15 cellular contexts compared by ENCODE assay signal in genomic region chr7:98212532-98213041, GRCh38. TPM values are rescaled to one million over a fixed set of nuclear protein-coding genes. Genes with fewer than 3 reads are reported as not detected.
DNase-seq lines count a peak whose midpoint lies in the region; ATAC-seq and TF ChIP-seq lines count a peak whose summit lies in the region.
"Had no signal": no experiment of that assay in that cellular context is flagged by ENCODE, and none has a peak within 500 bp of the region (broad histone marks: within the 10 kb centered on the region; RNA-seq: fewer than 3 reads in every experiment).

No MANE protein-coding gene starts in this region.

- no peak overlapping the region for H2AFZ ChIP-seq in SK-N-SH (ENCODE audit: low read depth)

- no peak overlapping the region for H3K9ac ChIP-seq in SK-N-SH

- no peaks in the 10 kb centered on the region for H3K27me3 ChIP-seq in SK-N-SH (ENCODE audit: insufficient read depth)
- H3K27me3 ChIP-seq in lower lobe of right lung (ENCODE audit: low read depth): no peaks in the 10 kb centered on the region
- H3K27me3 ChIP-seq: dorsolateral prefrontal cortex, ovary had no signal

- no peaks in the 10 kb centered on the region for H4K20me1 ChIP-seq in SK-N-SH (ENCODE audit: insufficient read depth)

- H3K36me3 ChIP-seq in SK-N-SH (replicated peaks in 1 of 2; ENCODE audit: control insufficient read depth in 1 of 2, insufficient read depth in 2 of 2, low read length in 1 of 2) (peaks cover 0 to 6% of the 10 kb centered on the region in 2 experiments), lower lobe of right lung (peaks cover 23% of the 10 kb centered on the region)
- H3K36me3 ChIP-seq: ovary had no signal

- intact Hi-C loops in lower lobe of right lung (cut with DNase I): no loop called here

- H3K9me3 Mint-ChIP-seq in stimulated activated naive B cell treated with anti-CD40 and anti-IgM and Interleukin-4, amounts not matched to agents 10 μg/mL and 1 μg/mL and 100 μg/mL, for 72 hours: no peaks in the 10 kb centered on the region
- H3K9me3 Mint-ChIP-seq: activated naive CD4-positive, alpha-beta T cell treated with anti-CD3 and anti-CD28 coated beads, Interleukin-2, amount 50 U/mL, for 24 hours had no signal

- H3K27ac Mint-ChIP-seq in stimulated activated naive B cell treated with anti-CD40 and anti-IgM and Interleukin-4, amounts not matched to agents 10 μg/mL and 1 μg/mL and 100 μg/mL, for 72 hours: no peak overlapping the region

- H3K4me3 ChIP-seq in SK-N-SH (ENCODE audit: low read depth in 2 of 2, low read length in 1 of 2): no peak overlapping the region
- no peak overlapping the region for H3K4me3 ChIP-seq in lower lobe of right lung
- H3K4me3 ChIP-seq: dorsolateral prefrontal cortex, ovary had no signal

- peaks cover 13 to 23% of the 10 kb centered on the region in 2 donors for H3K36me3 Mint-ChIP-seq in stimulated activated naive B cell treated with anti-CD40 and anti-IgM and Interleukin-4, amounts not matched to agents 10 μg/mL and 1 μg/mL and 100 μg/mL, for 72 hours
- H3K36me3 Mint-ChIP-seq: activated naive CD4-positive, alpha-beta T cell treated with anti-CD3 and anti-CD28 coated beads, Interleukin-2, amount 50 U/mL, for 24 hours had no signal

- 95% methylated on average over 23 of the region's 30 CpGs for WGBS in SK-N-SH (ENCODE audit: low lambda C conversion rate)

- H3K79me2 ChIP-seq in SK-N-SH (ENCODE audit: insufficient read depth): no peaks in the 10 kb centered on the region

- no peak overlapping the region for H3K4me2 ChIP-seq in SK-N-SH

- H3K4me3 Mint-ChIP-seq in stimulated activated naive B cell treated with anti-CD40 and anti-IgM and Interleukin-4, amounts not matched to agents 10 μg/mL and 1 μg/mL and 100 μg/mL, for 72 hours: peak overlapping the region; percentile 13 to 37

- TF ChIP-seq CTCF in SK-N-SH (IDR thresholded peaks at IDR 0.05) (no peak), lower lobe of right lung (IDR thresholded peaks at IDR 0.05) (no peak)

- H3K9me3 ChIP-seq in SK-N-SH (no peaks in the 10 kb centered on the region), lower lobe of right lung (no peaks in the 10 kb centered on the region)
- H3K9me3 ChIP-seq: esophagus squamous epithelium, ovary had no signal

- no peak for TF ChIP-seq EP300 in SK-N-SH (IDR thresholded peaks at IDR 0.05; ENCODE audit: borderline replicate concordance in 1 of 2, low read depth in 1 of 2, low read length in 1 of 2)

- peaks cover 3 to 13% of the 10 kb centered on the region in 2 donors for H3K4me1 Mint-ChIP-seq in stimulated activated naive B cell treated with anti-CD40 and anti-IgM and Interleukin-4, amounts not matched to agents 10 μg/mL and 1 μg/mL and 100 μg/mL, for 72 hours

- DNase-seq in activated effector memory CD4-positive, alpha-beta T cell treated with anti-CD3 and anti-CD28 coated beads, Interleukin-2, amount 50 U/mL, for 16 hours: peak; percentile 54
- no peak for DNase-seq in activated effector memory CD4-positive, alpha-beta T cell treated with Interleukin-2 at 50 U/mL for 16 hours
- peak; percentile 46 for DNase-seq in SK-N-SH
- peak; percentile 42 for DNase-seq in lower lobe of right lung
- DNase-seq in stimulated activated naive B cell treated with anti-CD40 and anti-IgM and Interleukin-4, amounts not matched to agents 10 μg/mL and 1 μg/mL and 100 μg/mL, for 72 hours: no peak
- no peak for DNase-seq in NCI-H1694 treated with DMSO at 0.1 percent for 48 hours (lab: John Stamatoyannopoulos, UW)
- DNase-seq in stimulated activated CD4-positive, alpha-beta T cell treated with anti-CD3 and anti-CD28 coated beads, Interleukin-4, amount 100 ng/mL, for 1 hour: no peak
- DNase-seq: esophagus squamous epithelium; NCI-H187; stimulated activated naive CD4-positive, alpha-beta T cell had no signal

- peaks cover 0 to 3% of the 10 kb centered on the region in 2 experiments; a peak in 1 of 4 replicates for H3K4me1 ChIP-seq in SK-N-SH (ENCODE audit: control insufficient read depth in 1 of 2, insufficient read depth in 2 of 2, low read depth in 1 of 2, low read length in 1 of 2)
- H3K4me1 ChIP-seq in lower lobe of right lung: no peaks in the 10 kb centered on the region

- no peaks in the 10 kb centered on the region for H3F3A ChIP-seq in SK-N-SH (replicated peaks; ENCODE audit: insufficient read depth)

- H3K27ac ChIP-seq in SK-N-SH (ENCODE audit: low read depth in 2 of 2, low read length in 1 of 2) (no peak overlapping the region), lower lobe of right lung (no peak overlapping the region)
- H3K27ac ChIP-seq: dorsolateral prefrontal cortex, ovary had no signal

- ATAC-seq in lower lobe of right lung: no peak
- no peak for ATAC-seq in stimulated activated naive B cell treated with anti-CD40 and anti-IgM and Interleukin-4, amounts not matched to agents 10 μg/mL and 1 μg/mL and 100 μg/mL, for 72 hours (replicated peaks)
- no peak for ATAC-seq in GM19452 (IDR thresholded peaks at IDR 0.05; ENCODE audit: unreplicated experiment)

- POLR2A ChIA-PET in SK-N-SH (lab: Yijun Ruan, JAX): no interaction called here

- TF ChIP-seq RAD21 in SK-N-SH (IDR thresholded peaks at IDR 0.05; ENCODE audit: low read length): no peak

- H3K9me2 ChIP-seq in SK-N-SH: no peaks in the 10 kb centered on the region

- H3K27me3 Mint-ChIP-seq in stimulated activated naive B cell treated with anti-CD40 and anti-IgM and Interleukin-4, amounts not matched to agents 10 μg/mL and 1 μg/mL and 100 μg/mL, for 72 hours: peaks cover 14 to 39% of the 10 kb centered on the region in 2 donors
- H3K27me3 Mint-ChIP-seq: activated naive CD4-positive, alpha-beta T cell treated with anti-CD3 and anti-CD28 coated beads, Interleukin-2, amount 50 U/mL, for 24 hours had no signal

- CTCF ChIA-PET in SK-N-SH (lab: Yijun Ruan, JAX): interaction anchor here (1.0 to 3.4 kb wide), 3 partner anchors 44 to 191 kb away, joined by 3 to 20 read pairs (median 3); no protein-coding TSS in a partner anchor

TF ChIP-seq in SK-N-SH, 30 proteins besides CTCF, POLR2A, EP300 and RAD21:
- TF ChIP-seq MXI1 (IDR thresholded peaks at IDR 0.05; ENCODE audit: low read depth, low read length) (no peak), GATA2 (CRISPR knock-in tag; IDR thresholded peaks at IDR 0.05) (no peak), SMC3 (IDR thresholded peaks at IDR 0.05; ENCODE audit: low read depth, low read length) (no peak), POLR2AphosphoS5 (IDR thresholded peaks at IDR 0.05; ENCODE audit: low read depth, low read length) (no peak), RCOR1 (IDR thresholded peaks at IDR 0.05; ENCODE audit: low read length) (no peak), PBX3 (IDR thresholded peaks at IDR 0.05) (no peak), NFIC (IDR thresholded peaks at IDR 0.05; ENCODE audit: borderline replicate concordance) (no peak), GABPA (IDR thresholded peaks at IDR 0.05; ENCODE audit: low read depth) (no peak)

RNA-seq across cellular contexts. Expression of gene BHLHA15, which starts 1.3 kb away (rescaled TPM):
- 0.10 TPM in 1 of 2 replicates, not detected in the other for polyA plus RNA-seq in SK-N-SH (2012; rRNA removed)
- polyA plus RNA-seq in SK-N-SH (2012; cell fraction: cytosol; rRNA removed): 0.17 TPM in 1 of 2 replicates, not detected in the other
- polyA plus RNA-seq in SK-N-SH (2012; cell fraction: nucleus; rRNA removed): 0.23 TPM in 2 replicates
- 1.2 TPM for total RNA-seq in lower lobe of right lung
- total RNA-seq: G401 had no signal
- polyA plus RNA-seq: ovary had no signal

RNA-seq across cellular contexts. Expression of gene TECPR1, which starts 39.4 kb away (rescaled TPM):
- 6.6 and 6.8 TPM in 2 replicates for polyA plus RNA-seq in SK-N-SH (2012; rRNA removed)
- polyA plus RNA-seq in SK-N-SH (2012; cell fraction: cytosol; rRNA removed): 3.3 and 4.3 TPM in 2 replicates
- 26.3 and 41.0 TPM in 2 replicates for polyA plus RNA-seq in SK-N-SH (2012; cell fraction: nucleus; rRNA removed)
- 50.1 TPM for total RNA-seq in lower lobe of right lung

Comparison
In these comparisons a context has a peak if more than half of its experiments do, and no peak if none do; other contexts are left out.
1. DNase-seq: peak in activated effector memory CD4-positive, alpha-beta T cell treated with anti-CD3 and anti-CD28 coated beads, Interleukin-2, amount 50 U/mL, for 16 hours (single experiment), SK-N-SH (single experiment) and lower lobe of right lung (single experiment); none in activated effector memory CD4-positive, alpha-beta T cell treated with Interleukin-2 at 50 U/mL for 16 hours (single experiment), stimulated activated naive B cell treated with anti-CD40 and anti-IgM and Interleukin-4, amounts not matched to agents 10 μg/mL and 1 μg/mL and 100 μg/mL, for 72 hours (single experiment), NCI-H1694 treated with DMSO at 0.1 percent for 48 hours (single experiment) and stimulated activated CD4-positive, alpha-beta T cell treated with anti-CD3 and anti-CD28 coated beads, Interleukin-4, amount 100 ng/mL, for 1 hour (single experiment).